Comparison of ENCODE assay signal across 1 cellular context in the genomic region with DNA sequence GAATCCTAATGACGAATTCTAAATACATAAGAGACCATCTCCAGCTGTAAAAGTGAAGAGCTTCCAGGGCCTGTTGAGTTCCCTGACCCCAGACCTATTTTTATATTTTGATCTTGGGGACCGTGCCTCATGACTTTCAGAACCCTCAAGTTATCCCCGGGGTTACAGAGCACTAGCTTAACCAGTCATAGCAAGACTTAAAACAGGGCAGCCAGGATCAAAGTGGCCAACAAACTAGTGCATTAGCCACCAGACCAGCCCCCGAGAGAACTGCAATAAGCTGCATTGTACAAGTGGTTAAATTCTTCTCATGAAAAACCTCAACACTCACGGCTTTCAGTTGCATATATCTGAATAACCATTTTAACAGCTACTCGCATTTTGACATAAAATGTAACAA.
TF ChIP-seq lines count a peak whose summit lies in the region.

No MANE protein-coding gene starts in this region.

TF ChIP-seq in GM23338, 12 proteins besides CTCF, POLR2A, EP300 and RAD21 (continued from another document):
- TF ChIP-seq, protein P1, sequence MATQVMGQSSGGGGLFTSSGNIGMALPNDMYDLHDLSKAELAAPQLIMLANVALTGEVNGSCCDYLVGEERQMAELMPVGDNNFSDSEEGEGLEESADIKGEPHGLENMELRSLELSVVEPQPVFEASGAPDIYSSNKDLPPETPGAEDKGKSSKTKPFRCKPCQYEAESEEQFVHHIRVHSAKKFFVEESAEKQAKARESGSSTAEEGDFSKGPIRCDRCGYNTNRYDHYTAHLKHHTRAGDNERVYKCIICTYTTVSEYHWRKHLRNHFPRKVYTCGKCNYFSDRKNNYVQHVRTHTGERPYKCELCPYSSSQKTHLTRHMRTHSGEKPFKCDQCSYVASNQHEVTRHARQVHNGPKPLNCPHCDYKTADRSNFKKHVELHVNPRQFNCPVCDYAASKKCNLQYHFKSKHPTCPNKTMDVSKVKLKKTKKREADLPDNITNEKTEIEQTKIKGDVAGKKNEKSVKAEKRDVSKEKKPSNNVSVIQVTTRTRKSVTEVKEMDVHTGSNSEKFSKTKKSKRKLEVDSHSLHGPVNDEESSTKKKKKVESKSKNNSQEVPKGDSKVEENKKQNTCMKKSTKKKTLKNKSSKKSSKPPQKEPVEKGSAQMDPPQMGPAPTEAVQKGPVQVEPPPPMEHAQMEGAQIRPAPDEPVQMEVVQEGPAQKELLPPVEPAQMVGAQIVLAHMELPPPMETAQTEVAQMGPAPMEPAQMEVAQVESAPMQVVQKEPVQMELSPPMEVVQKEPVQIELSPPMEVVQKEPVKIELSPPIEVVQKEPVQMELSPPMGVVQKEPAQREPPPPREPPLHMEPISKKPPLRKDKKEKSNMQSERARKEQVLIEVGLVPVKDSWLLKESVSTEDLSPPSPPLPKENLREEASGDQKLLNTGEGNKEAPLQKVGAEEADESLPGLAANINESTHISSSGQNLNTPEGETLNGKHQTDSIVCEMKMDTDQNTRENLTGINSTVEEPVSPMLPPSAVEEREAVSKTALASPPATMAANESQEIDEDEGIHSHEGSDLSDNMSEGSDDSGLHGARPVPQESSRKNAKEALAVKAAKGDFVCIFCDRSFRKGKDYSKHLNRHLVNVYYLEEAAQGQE (IDR thresholded peaks at IDR 0.05; ENCODE audit: unreplicated experiment): no peak
- TF ChIP-seq ZNF114 (CRISPR knock-in tag; IDR thresholded peaks at IDR 0.05) (no peak), STAT1 (IDR thresholded peaks at IDR 0.05; ENCODE audit: unreplicated experiment) (no peak), POLR2AphosphoS5 (IDR thresholded peaks at IDR 0.05; ENCODE audit: low read depth) (no peak)
TF ChIP-seq in GM23338: peak in this region for 0.
